9 cellular contexts compared by ENCODE assay signal in genomic region chr12:55842681-55843429, GRCh38. TPM values are rescaled to one million over a fixed set of nuclear protein-coding genes. Genes with fewer than 3 reads are reported as not detected.
DNase-seq lines count a peak whose midpoint lies in the region; ATAC-seq and TF ChIP-seq lines count a peak whose summit lies in the region.
"Had no signal": no experiment of that assay in that cellular context is flagged by ENCODE, and none has a peak within 500 bp of the region (broad histone marks: within the 10 kb centered on the region; RNA-seq: fewer than 3 reads in every experiment).

TSS of gene MMP19 (minus strand) at chr12:55842936. CDS start at chr12:55842830, 106 bp downstream.

- WGBS in ovary, 3 donors = 22 to 28% (median 22%) methylated on average over 10 of the region's 10 CpGs

- no peaks in the 10 kb centered on the region for H3K36me3 ChIP-seq in ovary
- H3K36me3 ChIP-seq in WERI-Rb-1 = no peaks in the 10 kb centered on the region

- TF ChIP-seq CTCF in RWPE1 (conservative IDR thresholded peaks at IDR 0.05; ENCODE audit: low read depth) (no peak), ovary (IDR thresholded peaks at IDR 0.05) (peak in 1 of 3 donors; percentile 28), natural killer cell (IDR thresholded peaks at IDR 0.05) (no peak), WERI-Rb-1 (IDR thresholded peaks at IDR 0.05; ENCODE audit: low read depth, low read length) (no peak)

- intact Hi-C loops in ovary (cut with DNase I) = no loop called here
- intact Hi-C loops in natural killer cell (cut with micrococcal nuclease) = no loop called here

- H3K27ac ChIP-seq in RWPE1 = peak within 1 kb of the TSS; percentile 74
- no peak within 1 kb of the TSS for H3K27ac ChIP-seq in ovary
- no peak within 1 kb of the TSS for H3K27ac ChIP-seq in WERI-Rb-1

- POLR2A ChIA-PET in RWPE1 (lab: Yijun Ruan, JAX; ENCODE audit: low non-redundant PET) = no interaction called here

- H3K27me3 Mint-ChIP-seq in natural killer cell (ENCODE audit: low read depth in 2 of 2) = peaks cover 3 to 6% of the 10 kb centered on the region in 2 donors
- no peaks in the 10 kb centered on the region for H3K27me3 Mint-ChIP-seq in T-helper 2 cell treated with Interferon-gamma antibody and Interleukin-4, amounts not matched to agents 5 μg/mL and 100 μg/mL, for 36 hours (ENCODE audit: low read depth)

- no peak for ATAC-seq in natural killer cell

- H3K27ac Mint-ChIP-seq in natural killer cell = no peak within 1 kb of the TSS
- H3K27ac Mint-ChIP-seq in T-helper 2 cell treated with Interferon-gamma antibody and Interleukin-4, amounts not matched to agents 5 μg/mL and 100 μg/mL, for 36 hours = no peak within 1 kb of the TSS

- no peak for TF ChIP-seq EP300 in ovary (IDR thresholded peaks at IDR 0.05)

- peak; percentile 81 for TF ChIP-seq POLR2A in ovary (IDR thresholded peaks at IDR 0.05)

- H3K4me1 ChIP-seq in ovary (ENCODE audit: insufficient read depth) = peaks cover 8% of the 10 kb centered on the region

- CTCF ChIA-PET in RWPE1 (lab: Yijun Ruan, JAX) = interaction anchor here (0.5 to 0.7 kb wide), 3 partner anchors 9 to 97 kb away, joined by 3 to 6 read pairs (median 5); no protein-coding TSS in a partner anchor

- peak; percentile 85 for DNase-seq in Daoy (ENCODE audit: low read depth)
- peak; percentile 68 for DNase-seq in RWPE1 (ENCODE audit: low spot score)
- peak; percentile 74 for DNase-seq in fibroblast of the conjunctiva (ENCODE audit: low read depth)
- DNase-seq in ovary = peak in 4 of 5 donors; percentile 46 to 81 (median 54)
- DNase-seq in natural killer cell = no peak
- no peak for DNase-seq in T-helper 2 cell treated with Interferon-gamma antibody and Interleukin-4, amounts not matched to agents 5 μg/mL and 100 μg/mL, for 36 hours (ENCODE audit: low spot score)
- no peak for DNase-seq in stimulated activated CD4-positive, alpha-beta T cell treated with anti-CD3 and anti-CD28 coated beads, Interleukin-15, amount 100 ng/mL, for 24 hours
- DNase-seq in WERI-Rb-1 = no peak
- DNase-seq: stimulated activated CD4-positive, alpha-beta T cell treated with anti-CD3 and anti-CD28 coated beads, Interleukin-12 subunit alpha, Interleukin-12 subunit beta, amount 100 ng/mL, for 4 hours had no signal

- peak within 1 kb of the TSS; percentile 61 for H3K4me3 ChIP-seq in ovary
- H3K4me3 ChIP-seq in WERI-Rb-1 (ENCODE audit: low read depth, low read length) = no peak within 1 kb of the TSS

- no peaks in the 10 kb centered on the region for H3K9me3 ChIP-seq in ovary
- H3K9me3 ChIP-seq in WERI-Rb-1 (ENCODE audit: severe bottlenecking) = no peaks in the 10 kb centered on the region

- no peak within 1 kb of the TSS for H3K4me3 Mint-ChIP-seq in natural killer cell
- no peak within 1 kb of the TSS for H3K4me3 Mint-ChIP-seq in T-helper 2 cell treated with Interferon-gamma antibody and Interleukin-4, amounts not matched to agents 5 μg/mL and 100 μg/mL, for 36 hours

- H3K36me3 Mint-ChIP-seq in natural killer cell = no peaks in the 10 kb centered on the region
- no peaks in the 10 kb centered on the region for H3K36me3 Mint-ChIP-seq in T-helper 2 cell treated with Interferon-gamma antibody and Interleukin-4, amounts not matched to agents 5 μg/mL and 100 μg/mL, for 36 hours (ENCODE audit: low read depth)

- no peaks in the 10 kb centered on the region for H3K4me1 Mint-ChIP-seq in natural killer cell
- H3K4me1 Mint-ChIP-seq in T-helper 2 cell treated with Interferon-gamma antibody and Interleukin-4, amounts not matched to agents 5 μg/mL and 100 μg/mL, for 36 hours (ENCODE audit: low read depth) = peaks cover 2% of the 10 kb centered on the region

- no peaks in the 10 kb centered on the region for H3K27me3 ChIP-seq in ovary
- no peaks in the 10 kb centered on the region for H3K27me3 ChIP-seq in WERI-Rb-1 (ENCODE audit: insufficient read depth, low read depth, severe bottlenecking)

- H3K9me3 Mint-ChIP-seq in natural killer cell = no peaks in the 10 kb centered on the region
- H3K9me3 Mint-ChIP-seq in T-helper 2 cell treated with Interferon-gamma antibody and Interleukin-4, amounts not matched to agents 5 μg/mL and 100 μg/mL, for 36 hours = no peaks in the 10 kb centered on the region

RNA-seq across cellular contexts. Expression of gene MMP19, which starts in this region (rescaled TPM):
- 6.9 and 8.4 TPM in 2 replicates for total RNA-seq in Daoy (2014; rRNA removed; shearing (Covaris generic))
- total RNA-seq in ovary (10 to 100 TPM in 6 of 7 donors, 1 to 10 TPM in 1; 3.6 to 42.7 (median 23.3) TPM), natural killer cell (under 1 TPM in 2 of 3 donors, not detected in 1; 0.45 to 0.88 TPM)
- 10 to 100 TPM; 11.3 to 23.3 TPM for polyA plus RNA-seq in ovary

Comparison
In these comparisons a context has a peak if more than half of its experiments do, and no peak if none do; other contexts are left out.
1. DNase-seq: peak in Daoy (single experiment), RWPE1 (single experiment), fibroblast of the conjunctiva (single experiment) and ovary (4 of 5); none in natural killer cell (single experiment), T-helper 2 cell treated with Interferon-gamma antibody and Interleukin-4, amounts not matched to agents 5 μg/mL and 100 μg/mL, for 36 hours (single experiment), stimulated activated CD4-positive, alpha-beta T cell treated with anti-CD3 and anti-CD28 coated beads, Interleukin-15, amount 100 ng/mL, for 24 hours (single experiment) and WERI-Rb-1 (single experiment).